8 cellular contexts compared by ENCODE assay signal in genomic region chrX:53312946-53313745, GRCh38. TPM values are rescaled to one million over a fixed set of nuclear protein-coding genes. Genes with fewer than 3 reads are reported as not detected.
A peak's percentile ranks its signal among the peaks of the same experiment; 100 is the strongest.
DNase-seq lines count a peak whose midpoint lies in the region; ATAC-seq, FAIRE-seq and TF ChIP-seq lines count a peak whose summit lies in the region.

No MANE protein-coding gene starts in this region.

- no peaks in the 10 kb centered on the region for H3K9me3 Mint-ChIP-seq in WTC11
- H3K9me3 Mint-ChIP-seq in central memory CD8-positive, alpha-beta T cell = no peaks in the 10 kb centered on the region

- no peak overlapping the region for H3K4me3 ChIP-seq in AG09309 (ENCODE audit: control insufficient read depth, low read depth, low read length)

- CTCF ChIA-PET in WTC11 (lab: Charles Lee) = interaction anchor here (0.7 to 4.2 kb wide), 34 partner anchors 10 to 218 kb away, joined by 3 to 42 read pairs (median 5); partner anchors contain the start of genes HSD17B10, IQSEC2, KDM5C and RIBC1

- POLR2A ChIA-PET in WTC11 (lab: Charles Lee) = no interaction called here

- DNase-seq in AG09309 (ENCODE audit: low read depth) (no peak), GM18507 (ENCODE audit: extremely low spot score, insufficient read length, low read depth) (peak; percentile 18), NCI-H146 treated with DMSO at 0.1 percent for 48 hours (lab: John Stamatoyannopoulos, UW; ENCODE audit: unreplicated experiment) (peak; percentile 19), WTC11 (ENCODE audit: low spot score) (peak; percentile 68), kidney glomerular epithelial cell (lab: John Stamatoyannopoulos, UW) (peak; percentile 20)
- DNase-seq in central memory CD8-positive, alpha-beta T cell (ENCODE audit: low spot score in 2 of 2) = peak; percentile 23 to 26
- peak; percentile 55 for DNase-seq in stimulated activated CD4-positive, alpha-beta T cell treated with anti-CD3 and anti-CD28 coated beads, Interleukin-4, amount 100 ng/mL, for 24 hours

- TF ChIP-seq CTCF in AG09309 (IDR thresholded peaks at IDR 0.05; ENCODE audit: control insufficient read depth, insufficient read depth, low read depth, low read length, missing control alignments) = peak; percentile 73
- peak; percentile 46; the same call in 1 of the 2 replicates for TF ChIP-seq CTCF in WTC11 (IDR thresholded peaks at IDR 0.05)

- FAIRE-seq in GM18507 (lab: Jason Lieb, UNC) = peak; percentile 90

- no peak overlapping the region for H3K4me3 Mint-ChIP-seq in WTC11
- H3K4me3 Mint-ChIP-seq in central memory CD8-positive, alpha-beta T cell = no peak overlapping the region

- peaks cover 31% of the 10 kb centered on the region for H3K4me1 Mint-ChIP-seq in WTC11
- peaks cover 5% of the 10 kb centered on the region for H3K4me1 Mint-ChIP-seq in central memory CD8-positive, alpha-beta T cell

- peak; percentile 39 for ATAC-seq in WTC11
- ATAC-seq in central memory CD8-positive, alpha-beta T cell (replicated peaks; ENCODE audit: extremely low read depth, poor library complexity, severe bottlenecking) = peak; percentile 28
- no peak for ATAC-seq in HG02840 (IDR thresholded peaks at IDR 0.05; ENCODE audit: low FRiP score, unreplicated experiment)

- H3K36me3 Mint-ChIP-seq in WTC11 = no peaks in the 10 kb centered on the region; the same call in none of the 2 replicates
- H3K36me3 Mint-ChIP-seq in central memory CD8-positive, alpha-beta T cell (ENCODE audit: insufficient read depth) = no peaks in the 10 kb centered on the region

- H3K27ac Mint-ChIP-seq in WTC11 = peak overlapping the region; percentile 92; the same call in 1 of the 2 replicates
- H3K27ac Mint-ChIP-seq in central memory CD8-positive, alpha-beta T cell (ENCODE audit: low read depth) = no peak overlapping the region

- no peaks in the 10 kb centered on the region for H3K27me3 Mint-ChIP-seq in WTC11 (ENCODE audit: low read depth)
- H3K27me3 Mint-ChIP-seq in central memory CD8-positive, alpha-beta T cell = peaks cover 7% of the 10 kb centered on the region

TF ChIP-seq in WTC11, 78 proteins besides CTCF, POLR2A, EP300 and RAD21:
- TF ChIP-seq GRHL2 (CRISPR knock-in tag; IDR thresholded peaks at IDR 0.05; ENCODE audit: insufficient replicate concordance, severe bottlenecking) (no peak), GABPB1 (CRISPR knock-in tag; IDR thresholded peaks at IDR 0.05) (no peak), TEAD1 (CRISPR knock-in tag; IDR thresholded peaks at IDR 0.05) (no peak), ZNF138 (CRISPR knock-in tag; conservative IDR thresholded peaks at IDR 0.05) (no peak), ZNF219 (CRISPR knock-in tag; IDR thresholded peaks at IDR 0.05; ENCODE audit: borderline replicate concordance) (no peak), ZNF232 (CRISPR knock-in tag; IDR thresholded peaks at IDR 0.05) (no peak), TP53 (CRISPR knock-in tag; IDR thresholded peaks at IDR 0.05) (no peak), ATF3 (CRISPR knock-in tag; conservative IDR thresholded peaks at IDR 0.05) (no peak), MXD4 (CRISPR knock-in tag; IDR thresholded peaks at IDR 0.05; ENCODE audit: borderline replicate concordance) (no peak), ELF4 (CRISPR knock-in tag; IDR thresholded peaks at IDR 0.05; ENCODE audit: low read depth) (no peak), CDX4 (CRISPR knock-in tag; IDR thresholded peaks at IDR 0.05; ENCODE audit: borderline replicate concordance) (no peak), OVOL2 (CRISPR knock-in tag; IDR thresholded peaks at IDR 0.05; ENCODE audit: borderline replicate concordance) (no peak), SOX15 (CRISPR knock-in tag; IDR thresholded peaks at IDR 0.05) (no peak)
- TF ChIP-seq, protein P1, sequence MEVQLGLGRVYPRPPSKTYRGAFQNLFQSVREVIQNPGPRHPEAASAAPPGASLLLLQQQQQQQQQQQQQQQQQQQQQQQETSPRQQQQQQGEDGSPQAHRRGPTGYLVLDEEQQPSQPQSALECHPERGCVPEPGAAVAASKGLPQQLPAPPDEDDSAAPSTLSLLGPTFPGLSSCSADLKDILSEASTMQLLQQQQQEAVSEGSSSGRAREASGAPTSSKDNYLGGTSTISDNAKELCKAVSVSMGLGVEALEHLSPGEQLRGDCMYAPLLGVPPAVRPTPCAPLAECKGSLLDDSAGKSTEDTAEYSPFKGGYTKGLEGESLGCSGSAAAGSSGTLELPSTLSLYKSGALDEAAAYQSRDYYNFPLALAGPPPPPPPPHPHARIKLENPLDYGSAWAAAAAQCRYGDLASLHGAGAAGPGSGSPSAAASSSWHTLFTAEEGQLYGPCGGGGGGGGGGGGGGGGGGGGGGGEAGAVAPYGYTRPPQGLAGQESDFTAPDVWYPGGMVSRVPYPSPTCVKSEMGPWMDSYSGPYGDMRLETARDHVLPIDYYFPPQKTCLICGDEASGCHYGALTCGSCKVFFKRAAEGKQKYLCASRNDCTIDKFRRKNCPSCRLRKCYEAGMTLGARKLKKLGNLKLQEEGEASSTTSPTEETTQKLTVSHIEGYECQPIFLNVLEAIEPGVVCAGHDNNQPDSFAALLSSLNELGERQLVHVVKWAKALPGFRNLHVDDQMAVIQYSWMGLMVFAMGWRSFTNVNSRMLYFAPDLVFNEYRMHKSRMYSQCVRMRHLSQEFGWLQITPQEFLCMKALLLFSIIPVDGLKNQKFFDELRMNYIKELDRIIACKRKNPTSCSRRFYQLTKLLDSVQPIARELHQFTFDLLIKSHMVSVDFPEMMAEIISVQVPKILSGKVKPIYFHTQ (CRISPR knock-in tag; IDR thresholded peaks at IDR 0.05) = no peak
- TF ChIP-seq, protein P2, sequence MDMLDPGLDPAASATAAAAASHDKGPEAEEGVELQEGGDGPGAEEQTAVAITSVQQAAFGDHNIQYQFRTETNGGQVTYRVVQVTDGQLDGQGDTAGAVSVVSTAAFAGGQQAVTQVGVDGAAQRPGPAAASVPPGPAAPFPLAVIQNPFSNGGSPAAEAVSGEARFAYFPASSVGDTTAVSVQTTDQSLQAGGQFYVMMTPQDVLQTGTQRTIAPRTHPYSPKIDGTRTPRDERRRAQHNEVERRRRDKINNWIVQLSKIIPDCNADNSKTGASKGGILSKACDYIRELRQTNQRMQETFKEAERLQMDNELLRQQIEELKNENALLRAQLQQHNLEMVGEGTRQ (CRISPR knock-in tag; IDR thresholded peaks at IDR 0.05) = no peak

RNA-seq across cellular contexts. Expression of gene IQSEC2, which starts 31.8 kb away (rescaled TPM):
- total RNA-seq in WTC11 (2021) = 22.0 to 48.2 TPM (median 23.3 TPM) in 3 replicates
